Comparison of ENCODE assay signal across 1 cellular context in the genomic region with DNA sequence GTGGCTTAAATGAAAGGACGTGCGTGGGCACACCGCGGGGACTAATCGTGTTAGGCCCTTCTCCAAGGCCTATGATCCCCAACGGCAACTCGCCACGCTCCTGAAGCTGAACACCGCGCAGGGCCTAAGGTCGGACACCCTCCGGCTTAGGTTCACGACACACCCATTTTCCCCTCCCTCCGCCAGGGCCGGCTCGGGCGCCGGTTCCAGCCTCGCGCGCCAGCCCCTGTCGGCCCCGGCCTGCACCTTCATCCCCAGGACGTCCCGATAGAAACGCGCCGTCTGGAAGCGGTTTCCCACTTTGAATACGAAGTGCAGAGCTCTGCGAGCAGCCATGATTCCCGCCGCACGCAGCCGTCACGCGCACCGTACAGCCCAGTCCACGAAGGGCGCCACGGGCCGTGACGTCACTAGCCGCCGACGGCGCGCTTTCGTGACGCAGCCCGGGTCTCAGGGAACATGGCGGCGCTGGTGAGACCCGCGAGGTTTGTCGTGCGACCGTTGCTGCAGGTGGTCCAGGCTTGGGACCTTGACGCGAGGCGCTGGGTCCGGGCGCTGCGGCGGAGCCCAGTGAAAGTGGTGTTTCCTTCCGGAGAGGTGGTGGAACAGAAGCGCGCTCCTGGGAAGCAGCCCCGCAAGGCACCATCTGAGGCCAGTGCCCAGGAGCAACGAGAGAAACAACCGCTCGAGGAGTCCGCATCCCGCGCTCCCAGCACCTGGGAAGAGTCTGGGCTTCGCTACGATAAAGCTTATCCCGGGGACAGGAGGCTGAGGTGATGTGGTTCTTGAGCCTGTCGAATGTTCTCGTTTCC.
A peak's percentile ranks its signal among the peaks of the same experiment; 100 is the strongest.
TF ChIP-seq lines count a peak whose summit lies in the region.

A gene with protein sequence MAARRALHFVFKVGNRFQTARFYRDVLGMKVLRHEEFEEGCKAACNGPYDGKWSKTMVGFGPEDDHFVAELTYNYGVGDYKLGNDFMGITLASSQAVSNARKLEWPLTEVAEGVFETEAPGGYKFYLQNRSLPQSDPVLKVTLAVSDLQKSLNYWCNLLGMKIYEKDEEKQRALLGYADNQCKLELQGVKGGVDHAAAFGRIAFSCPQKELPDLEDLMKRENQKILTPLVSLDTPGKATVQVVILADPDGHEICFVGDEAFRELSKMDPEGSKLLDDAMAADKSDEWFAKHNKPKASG (minus strand): TSS at position 361 of the 812 bp plus-strand sequence. CDS start 25 bp downstream, at position 336.
A gene with protein sequence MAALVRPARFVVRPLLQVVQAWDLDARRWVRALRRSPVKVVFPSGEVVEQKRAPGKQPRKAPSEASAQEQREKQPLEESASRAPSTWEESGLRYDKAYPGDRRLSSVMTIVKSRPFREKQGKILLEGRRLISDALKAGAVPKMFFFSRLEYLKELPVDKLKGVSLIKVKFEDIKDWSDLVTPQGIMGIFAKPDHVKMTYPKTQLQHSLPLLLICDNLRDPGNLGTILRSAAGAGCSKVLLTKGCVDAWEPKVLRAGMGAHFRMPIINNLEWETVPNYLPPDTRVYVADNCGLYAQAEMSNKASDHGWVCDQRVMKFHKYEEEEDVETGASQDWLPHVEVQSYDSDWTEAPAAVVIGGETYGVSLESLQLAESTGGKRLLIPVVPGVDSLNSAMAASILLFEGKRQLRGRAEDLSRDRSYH (plus strand): TSS at position 434 of the 812 bp plus-strand sequence. CDS start 26 bp downstream, at position 460.

TF ChIP-seq in HepG2, 621 proteins besides CTCF, POLR2A, EP300 and RAD21 (continued from another document and continues in another):
- no peak for TF ChIP-seq PHF5A (CRISPR knock-in tag; IDR thresholded peaks at IDR 0.05; ENCODE audit: low read depth, unreplicated experiment)
- TF ChIP-seq, protein P1, sequence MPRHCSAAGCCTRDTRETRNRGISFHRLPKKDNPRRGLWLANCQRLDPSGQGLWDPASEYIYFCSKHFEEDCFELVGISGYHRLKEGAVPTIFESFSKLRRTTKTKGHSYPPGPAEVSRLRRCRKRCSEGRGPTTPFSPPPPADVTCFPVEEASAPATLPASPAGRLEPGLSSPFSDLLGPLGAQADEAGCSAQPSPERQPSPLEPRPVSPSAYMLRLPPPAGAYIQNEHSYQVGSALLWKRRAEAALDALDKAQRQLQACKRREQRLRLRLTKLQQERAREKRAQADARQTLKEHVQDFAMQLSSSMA (CRISPR knock-in tag; IDR thresholded peaks at IDR 0.05) = no peak
- peak; percentile 92; the same call in 1 of the 2 replicates for TF ChIP-seq MTA1 (CRISPR knock-in tag; IDR thresholded peaks at IDR 0.05; ENCODE audit: borderline replicate concordance)
- TF ChIP-seq SP4 (CRISPR knock-in tag; IDR thresholded peaks at IDR 0.05) = peak; percentile 58; the same call in 1 of the 2 replicates
- TF ChIP-seq, protein P2, sequence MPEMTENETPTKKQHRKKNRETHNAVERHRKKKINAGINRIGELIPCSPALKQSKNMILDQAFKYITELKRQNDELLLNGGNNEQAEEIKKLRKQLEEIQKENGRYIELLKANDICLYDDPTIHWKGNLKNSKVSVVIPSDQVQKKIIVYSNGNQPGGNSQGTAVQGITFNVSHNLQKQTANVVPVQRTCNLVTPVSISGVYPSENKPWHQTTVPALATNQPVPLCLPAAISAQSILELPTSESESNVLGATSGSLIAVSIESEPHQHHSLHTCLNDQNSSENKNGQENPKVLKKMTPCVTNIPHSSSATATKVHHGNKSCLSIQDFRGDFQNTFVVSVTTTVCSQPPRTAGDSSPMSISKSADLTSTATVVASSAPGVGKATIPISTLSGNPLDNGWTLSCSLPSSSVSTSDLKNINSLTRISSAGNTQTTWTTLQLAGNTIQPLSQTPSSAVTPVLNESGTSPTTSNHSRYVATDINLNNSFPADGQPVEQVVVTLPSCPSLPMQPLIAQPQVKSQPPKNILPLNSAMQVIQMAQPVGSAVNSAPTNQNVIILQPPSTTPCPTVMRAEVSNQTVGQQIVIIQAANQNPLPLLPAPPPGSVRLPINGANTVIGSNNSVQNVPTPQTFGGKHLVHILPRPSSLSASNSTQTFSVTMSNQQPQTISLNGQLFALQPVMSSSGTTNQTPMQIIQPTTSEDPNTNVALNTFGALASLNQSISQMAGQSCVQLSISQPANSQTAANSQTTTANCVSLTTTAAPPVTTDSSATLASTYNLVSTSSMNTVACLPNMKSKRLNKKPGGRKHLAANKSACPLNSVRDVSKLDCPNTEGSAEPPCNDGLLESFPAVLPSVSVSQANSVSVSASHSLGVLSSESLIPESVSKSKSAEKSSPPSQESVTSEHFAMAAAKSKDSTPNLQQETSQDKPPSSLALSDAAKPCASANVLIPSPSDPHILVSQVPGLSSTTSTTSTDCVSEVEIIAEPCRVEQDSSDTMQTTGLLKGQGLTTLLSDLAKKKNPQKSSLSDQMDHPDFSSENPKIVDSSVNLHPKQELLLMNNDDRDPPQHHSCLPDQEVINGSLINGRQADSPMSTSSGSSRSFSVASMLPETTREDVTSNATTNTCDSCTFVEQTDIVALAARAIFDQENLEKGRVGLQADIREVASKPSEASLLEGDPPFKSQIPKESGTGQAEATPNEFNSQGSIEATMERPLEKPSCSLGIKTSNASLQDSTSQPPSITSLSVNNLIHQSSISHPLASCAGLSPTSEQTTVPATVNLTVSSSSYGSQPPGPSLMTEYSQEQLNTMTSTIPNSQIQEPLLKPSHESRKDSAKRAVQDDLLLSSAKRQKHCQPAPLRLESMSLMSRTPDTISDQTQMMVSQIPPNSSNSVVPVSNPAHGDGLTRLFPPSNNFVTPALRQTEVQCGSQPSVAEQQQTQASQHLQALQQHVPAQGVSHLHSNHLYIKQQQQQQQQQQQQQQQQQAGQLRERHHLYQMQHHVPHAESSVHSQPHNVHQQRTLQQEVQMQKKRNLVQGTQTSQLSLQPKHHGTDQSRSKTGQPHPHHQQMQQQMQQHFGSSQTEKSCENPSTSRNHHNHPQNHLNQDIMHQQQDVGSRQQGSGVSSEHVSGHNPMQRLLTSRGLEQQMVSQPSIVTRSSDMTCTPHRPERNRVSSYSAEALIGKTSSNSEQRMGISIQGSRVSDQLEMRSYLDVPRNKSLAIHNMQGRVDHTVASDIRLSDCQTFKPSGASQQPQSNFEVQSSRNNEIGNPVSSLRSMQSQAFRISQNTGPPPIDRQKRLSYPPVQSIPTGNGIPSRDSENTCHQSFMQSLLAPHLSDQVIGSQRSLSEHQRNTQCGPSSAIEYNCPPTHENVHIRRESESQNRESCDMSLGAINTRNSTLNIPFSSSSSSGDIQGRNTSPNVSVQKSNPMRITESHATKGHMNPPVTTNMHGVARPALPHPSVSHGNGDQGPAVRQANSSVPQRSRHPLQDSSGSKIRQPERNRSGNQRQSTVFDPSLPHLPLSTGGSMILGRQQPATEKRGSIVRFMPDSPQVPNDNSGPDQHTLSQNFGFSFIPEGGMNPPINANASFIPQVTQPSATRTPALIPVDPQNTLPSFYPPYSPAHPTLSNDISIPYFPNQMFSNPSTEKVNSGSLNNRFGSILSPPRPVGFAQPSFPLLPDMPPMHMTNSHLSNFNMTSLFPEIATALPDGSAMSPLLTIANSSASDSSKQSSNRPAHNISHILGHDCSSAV (CRISPR knock-in tag; IDR thresholded peaks at IDR 0.05; ENCODE audit: borderline replicate concordance) = peak; percentile 89; the same call in 1 of the 2 replicates
- TF ChIP-seq ZNF776 (CRISPR knock-in tag; IDR thresholded peaks at IDR 0.05) = peak; percentile 87
- TF ChIP-seq, protein P3, sequence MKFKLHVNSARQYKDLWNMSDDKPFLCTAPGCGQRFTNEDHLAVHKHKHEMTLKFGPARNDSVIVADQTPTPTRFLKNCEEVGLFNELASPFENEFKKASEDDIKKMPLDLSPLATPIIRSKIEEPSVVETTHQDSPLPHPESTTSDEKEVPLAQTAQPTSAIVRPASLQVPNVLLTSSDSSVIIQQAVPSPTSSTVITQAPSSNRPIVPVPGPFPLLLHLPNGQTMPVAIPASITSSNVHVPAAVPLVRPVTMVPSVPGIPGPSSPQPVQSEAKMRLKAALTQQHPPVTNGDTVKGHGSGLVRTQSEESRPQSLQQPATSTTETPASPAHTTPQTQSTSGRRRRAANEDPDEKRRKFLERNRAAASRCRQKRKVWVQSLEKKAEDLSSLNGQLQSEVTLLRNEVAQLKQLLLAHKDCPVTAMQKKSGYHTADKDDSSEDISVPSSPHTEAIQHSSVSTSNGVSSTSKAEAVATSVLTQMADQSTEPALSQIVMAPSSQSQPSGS (CRISPR knock-in tag; IDR thresholded peaks at IDR 0.05) = peak; percentile 94
- TF ChIP-seq NFYC (CRISPR knock-in tag; IDR thresholded peaks at IDR 0.05) = peak; percentile 60; the same call in 1 of the 2 replicates
- TF ChIP-seq, protein P4, sequence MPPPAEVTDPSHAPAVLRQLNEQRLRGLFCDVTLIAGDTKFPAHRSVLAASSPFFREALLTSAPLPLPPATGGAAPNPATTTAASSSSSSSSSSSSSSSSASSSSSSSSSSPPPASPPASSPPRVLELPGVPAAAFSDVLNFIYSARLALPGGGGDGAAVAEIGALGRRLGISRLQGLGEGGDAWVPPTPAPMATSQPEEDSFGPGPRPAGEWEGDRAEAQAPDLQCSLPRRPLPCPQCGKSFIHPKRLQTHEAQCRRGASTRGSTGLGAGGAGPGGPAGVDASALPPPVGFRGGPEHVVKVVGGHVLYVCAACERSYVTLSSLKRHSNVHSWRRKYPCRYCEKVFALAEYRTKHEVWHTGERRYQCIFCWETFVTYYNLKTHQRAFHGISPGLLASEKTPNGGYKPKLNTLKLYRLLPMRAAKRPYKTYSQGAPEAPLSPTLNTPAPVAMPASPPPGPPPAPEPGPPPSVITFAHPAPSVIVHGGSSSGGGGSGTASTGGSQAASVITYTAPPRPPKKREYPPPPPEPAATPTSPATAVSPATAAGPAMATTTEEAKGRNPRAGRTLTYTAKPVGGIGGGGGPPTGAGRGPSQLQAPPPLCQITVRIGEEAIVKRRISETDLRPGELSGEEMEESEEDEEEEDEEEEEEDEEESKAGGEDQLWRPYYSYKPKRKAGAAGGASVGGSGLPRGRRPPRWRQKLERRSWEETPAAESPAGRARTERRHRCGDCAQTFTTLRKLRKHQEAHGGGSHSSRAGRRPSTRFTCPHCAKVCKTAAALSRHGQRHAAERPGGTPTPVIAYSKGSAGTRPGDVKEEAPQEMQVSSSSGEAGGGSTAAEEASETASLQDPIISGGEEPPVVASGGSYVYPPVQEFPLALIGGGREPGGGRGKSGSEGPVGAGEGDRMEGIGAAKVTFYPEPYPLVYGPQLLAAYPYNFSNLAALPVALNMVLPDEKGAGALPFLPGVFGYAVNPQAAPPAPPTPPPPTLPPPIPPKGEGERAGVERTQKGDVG (CRISPR knock-in tag; IDR thresholded peaks at IDR 0.05; ENCODE audit: borderline replicate concordance) = peak; percentile 94
- TF ChIP-seq, protein P5, sequence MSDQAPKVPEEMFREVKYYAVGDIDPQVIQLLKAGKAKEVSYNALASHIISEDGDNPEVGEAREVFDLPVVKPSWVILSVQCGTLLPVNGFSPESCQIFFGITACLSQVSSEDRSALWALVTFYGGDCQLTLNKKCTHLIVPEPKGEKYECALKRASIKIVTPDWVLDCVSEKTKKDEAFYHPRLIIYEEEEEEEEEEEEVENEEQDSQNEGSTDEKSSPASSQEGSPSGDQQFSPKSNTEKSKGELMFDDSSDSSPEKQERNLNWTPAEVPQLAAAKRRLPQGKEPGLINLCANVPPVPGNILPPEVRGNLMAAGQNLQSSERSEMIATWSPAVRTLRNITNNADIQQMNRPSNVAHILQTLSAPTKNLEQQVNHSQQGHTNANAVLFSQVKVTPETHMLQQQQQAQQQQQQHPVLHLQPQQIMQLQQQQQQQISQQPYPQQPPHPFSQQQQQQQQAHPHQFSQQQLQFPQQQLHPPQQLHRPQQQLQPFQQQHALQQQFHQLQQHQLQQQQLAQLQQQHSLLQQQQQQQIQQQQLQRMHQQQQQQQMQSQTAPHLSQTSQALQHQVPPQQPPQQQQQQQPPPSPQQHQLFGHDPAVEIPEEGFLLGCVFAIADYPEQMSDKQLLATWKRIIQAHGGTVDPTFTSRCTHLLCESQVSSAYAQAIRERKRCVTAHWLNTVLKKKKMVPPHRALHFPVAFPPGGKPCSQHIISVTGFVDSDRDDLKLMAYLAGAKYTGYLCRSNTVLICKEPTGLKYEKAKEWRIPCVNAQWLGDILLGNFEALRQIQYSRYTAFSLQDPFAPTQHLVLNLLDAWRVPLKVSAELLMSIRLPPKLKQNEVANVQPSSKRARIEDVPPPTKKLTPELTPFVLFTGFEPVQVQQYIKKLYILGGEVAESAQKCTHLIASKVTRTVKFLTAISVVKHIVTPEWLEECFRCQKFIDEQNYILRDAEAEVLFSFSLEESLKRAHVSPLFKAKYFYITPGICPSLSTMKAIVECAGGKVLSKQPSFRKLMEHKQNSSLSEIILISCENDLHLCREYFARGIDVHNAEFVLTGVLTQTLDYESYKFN (CRISPR knock-in tag; conservative IDR thresholded peaks at IDR 0.05) = peak; percentile 43
- TF ChIP-seq, protein P6, sequence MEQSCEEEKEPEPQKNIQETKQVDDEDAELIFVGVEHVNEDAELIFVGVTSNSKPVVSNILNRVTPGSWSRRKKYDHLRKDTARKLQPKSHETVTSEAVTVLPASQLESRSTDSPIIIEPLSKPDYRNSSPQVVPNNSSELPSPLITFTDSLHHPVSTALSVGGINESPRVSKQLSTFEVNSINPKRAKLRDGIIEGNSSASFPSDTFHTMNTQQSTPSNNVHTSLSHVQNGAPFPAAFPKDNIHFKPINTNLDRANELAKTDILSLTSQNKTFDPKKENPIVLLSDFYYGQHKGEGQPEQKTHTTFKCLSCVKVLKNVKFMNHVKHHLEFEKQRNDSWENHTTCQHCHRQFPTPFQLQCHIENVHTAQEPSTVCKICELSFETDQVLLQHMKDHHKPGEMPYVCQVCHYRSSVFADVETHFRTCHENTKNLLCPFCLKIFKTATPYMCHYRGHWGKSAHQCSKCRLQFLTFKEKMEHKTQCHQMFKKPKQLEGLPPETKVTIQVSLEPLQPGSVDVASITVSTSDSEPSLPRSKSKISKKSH (CRISPR knock-in tag; IDR thresholded peaks at IDR 0.05; ENCODE audit: borderline replicate concordance) = peak; percentile 84; the same call in 1 of the 2 replicates
- TF ChIP-seq, protein P7, sequence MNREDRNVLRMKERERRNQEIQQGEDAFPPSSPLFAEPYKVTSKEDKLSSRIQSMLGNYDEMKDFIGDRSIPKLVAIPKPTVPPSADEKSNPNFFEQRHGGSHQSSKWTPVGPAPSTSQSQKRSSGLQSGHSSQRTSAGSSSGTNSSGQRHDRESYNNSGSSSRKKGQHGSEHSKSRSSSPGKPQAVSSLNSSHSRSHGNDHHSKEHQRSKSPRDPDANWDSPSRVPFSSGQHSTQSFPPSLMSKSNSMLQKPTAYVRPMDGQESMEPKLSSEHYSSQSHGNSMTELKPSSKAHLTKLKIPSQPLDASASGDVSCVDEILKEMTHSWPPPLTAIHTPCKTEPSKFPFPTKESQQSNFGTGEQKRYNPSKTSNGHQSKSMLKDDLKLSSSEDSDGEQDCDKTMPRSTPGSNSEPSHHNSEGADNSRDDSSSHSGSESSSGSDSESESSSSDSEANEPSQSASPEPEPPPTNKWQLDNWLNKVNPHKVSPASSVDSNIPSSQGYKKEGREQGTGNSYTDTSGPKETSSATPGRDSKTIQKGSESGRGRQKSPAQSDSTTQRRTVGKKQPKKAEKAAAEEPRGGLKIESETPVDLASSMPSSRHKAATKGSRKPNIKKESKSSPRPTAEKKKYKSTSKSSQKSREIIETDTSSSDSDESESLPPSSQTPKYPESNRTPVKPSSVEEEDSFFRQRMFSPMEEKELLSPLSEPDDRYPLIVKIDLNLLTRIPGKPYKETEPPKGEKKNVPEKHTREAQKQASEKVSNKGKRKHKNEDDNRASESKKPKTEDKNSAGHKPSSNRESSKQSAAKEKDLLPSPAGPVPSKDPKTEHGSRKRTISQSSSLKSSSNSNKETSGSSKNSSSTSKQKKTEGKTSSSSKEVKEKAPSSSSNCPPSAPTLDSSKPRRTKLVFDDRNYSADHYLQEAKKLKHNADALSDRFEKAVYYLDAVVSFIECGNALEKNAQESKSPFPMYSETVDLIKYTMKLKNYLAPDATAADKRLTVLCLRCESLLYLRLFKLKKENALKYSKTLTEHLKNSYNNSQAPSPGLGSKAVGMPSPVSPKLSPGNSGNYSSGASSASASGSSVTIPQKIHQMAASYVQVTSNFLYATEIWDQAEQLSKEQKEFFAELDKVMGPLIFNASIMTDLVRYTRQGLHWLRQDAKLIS (CRISPR knock-in tag; IDR thresholded peaks at IDR 0.05) = no peak; the same call in none of the 2 replicates
- peak; percentile 55 for TF ChIP-seq FOSL2 (CRISPR knock-in tag; IDR thresholded peaks at IDR 0.05)
